8 cellular contexts compared by ENCODE assay signal in the genomic region with DNA sequence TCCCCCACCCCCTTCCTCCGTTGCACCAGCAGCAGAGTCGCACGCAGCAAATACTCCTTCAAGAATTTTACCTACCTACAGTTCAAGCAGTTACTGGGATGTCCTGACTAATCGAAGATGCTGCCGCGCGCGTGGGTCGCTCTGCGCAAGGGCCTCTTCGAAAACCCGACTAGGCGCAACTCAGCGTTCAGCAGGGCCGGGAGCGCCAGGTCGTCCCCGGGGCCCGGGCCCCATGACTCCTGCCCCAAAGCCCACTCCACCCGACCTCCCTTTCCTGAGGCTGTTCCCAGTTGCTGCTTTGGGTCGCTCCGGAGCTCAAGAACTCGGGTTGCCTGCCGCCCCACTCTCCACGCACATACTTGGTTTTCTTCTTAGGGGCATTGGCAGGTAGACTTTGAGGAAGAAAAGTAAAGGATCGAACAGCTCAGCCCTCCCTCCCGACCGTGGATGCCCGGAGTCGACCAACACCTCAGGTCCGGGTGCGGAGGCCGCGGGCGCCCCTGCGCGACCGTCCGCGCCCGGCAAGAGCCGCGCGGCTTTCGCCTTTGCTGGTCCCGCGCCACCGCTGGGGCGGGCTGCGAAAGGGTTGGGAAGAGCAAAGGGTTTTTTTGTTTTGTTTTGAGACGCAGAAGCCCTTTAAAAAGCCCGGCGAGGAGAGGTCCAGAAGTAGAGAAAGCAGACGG. TPM values are rescaled to one million over a fixed set of nuclear protein-coding genes. Genes with fewer than 3 reads are reported as not detected.
DNase-seq lines count a peak whose midpoint lies in the region; FAIRE-seq and TF ChIP-seq lines count a peak whose summit lies in the region.

No MANE protein-coding gene starts in this region.

- H3K36me3 ChIP-seq in muscle layer of colon (ENCODE audit: insufficient read depth, low read length), result peaks cover 7% of the 10 kb centered on the region

- no peak for TF ChIP-seq POLR2A in GM12891 (IDR thresholded peaks at IDR 0.05; ENCODE audit: low read depth, low read length)

- peak in 1 of 56 donors; percentile 12 for TF ChIP-seq CTCF in dorsolateral prefrontal cortex (IDR thresholded peaks at IDR 0.05 in 54 of 56, conservative IDR thresholded peaks at IDR 0.05 in 2 of 56; ENCODE audit: low read depth in 1 of 56, partially characterized antibody in 56 of 56)

- DNase-seq in D341Med (ENCODE audit: low spot score) (peak; percentile 52), LoVo (ENCODE audit: low spot score) (peak; percentile 34), dorsolateral prefrontal cortex (peak in 2 of 10 donors; percentile 24 to 50), GM12891 (ENCODE audit: insufficient read length, low spot score) (no peak), NCI-H2081 treated with DMSO at 0.1 percent for 48 hours (lab: John Stamatoyannopoulos, UW) (no peak), COR-L47 (lab: John Stamatoyannopoulos, UW) (no peak)
- no peak for DNase-seq in stimulated activated CD4-positive, alpha-beta T cell treated with anti-CD3 and anti-CD28 coated beads, Interleukin-12 subunit alpha, Interleukin-12 subunit beta, amount 100 ng/mL, for 4 hours

- H3K9ac ChIP-seq in muscle layer of colon (ENCODE audit: low read length), result peak overlapping the region; percentile 33

- no peak for FAIRE-seq in GM12891 (lab: Jason Lieb, UNC)

- H3K27ac ChIP-seq in dorsolateral prefrontal cortex (peak overlapping the region in 35 of 59 donors; percentile 14 to 87 (median 73)), muscle layer of colon (ENCODE audit: low read depth, low read length) (peak overlapping the region; percentile 88)

- peaks cover 14% of the 10 kb centered on the region for H3K4me1 ChIP-seq in muscle layer of colon (ENCODE audit: insufficient read depth, low read length)

- no peaks in the 10 kb centered on the region for H3K9me3 ChIP-seq in muscle layer of colon (ENCODE audit: low read length)

- H3K27me3 ChIP-seq in dorsolateral prefrontal cortex, result peaks cover 0 to 86% (median 36%) of the 10 kb centered on the region in 45 donors
- peaks cover 20 to 31% of the 10 kb centered on the region in 2 donors for H3K27me3 ChIP-seq in muscle layer of colon (ENCODE audit: control insufficient read depth in 1 of 2, insufficient read depth in 2 of 2, low read length in 2 of 2)

- intact Hi-C loops in dorsolateral prefrontal cortex (cut with DNase I), result loop anchor here in 1 of 2 donors (10.0 kb wide), 2 partner anchors 220 to 390 kb away; no protein-coding TSS in a partner anchor

- H3K4me3 ChIP-seq in dorsolateral prefrontal cortex (peak overlapping the region; percentile 41 to 81 (median 65)), muscle layer of colon (ENCODE audit: low read depth in 1 of 2, low read length in 2 of 2) (peak overlapping the region; percentile 72 to 79)

TF ChIP-seq in GM12891, 5 proteins besides CTCF, POLR2A, EP300 and RAD21:
- TF ChIP-seq TAF1 (IDR thresholded peaks at IDR 0.05; ENCODE audit: low read depth, low read length) (no peak), POU2F2 (IDR thresholded peaks at IDR 0.05; ENCODE audit: low read depth, low read length) (no peak), POLR2AphosphoS5 (IDR thresholded peaks at IDR 0.05; ENCODE audit: low read depth, low read length) (no peak), PAX5 (IDR thresholded peaks at IDR 0.05; ENCODE audit: insufficient read depth, low read length, severe bottlenecking) (no peak), SPI1 (IDR thresholded peaks at IDR 0.05; ENCODE audit: low read depth, low read length) (no peak)

RNA-seq across cellular contexts. Expression of gene BMP4, which starts 1.9 kb away (rescaled TPM):
- total RNA-seq in dorsolateral prefrontal cortex, result 10 to 100 TPM in 9 of 120 experiments, 1 to 10 TPM in 110, under 1 TPM in 1; 0.85 to 15.2 (median 5.4) TPM
- polyA plus RNA-seq in GM12891 (2012; ENCODE audit: low read depth, missing spikeins), result 0.42 TPM

Comparison
In these comparisons a context has a peak if more than half of its experiments do, and no peak if none do; other contexts are left out.
1. DNase-seq: peak in D341Med (single experiment) and LoVo (single experiment); none in GM12891 (single experiment), NCI-H2081 treated with DMSO at 0.1 percent for 48 hours (single experiment), stimulated activated CD4-positive, alpha-beta T cell treated with anti-CD3 and anti-CD28 coated beads, Interleukin-12 subunit alpha, Interleukin-12 subunit beta, amount 100 ng/mL, for 4 hours (single experiment) and COR-L47 (single experiment).